ENCODE assay signal across 20 cellular contexts in the genomic region with DNA sequence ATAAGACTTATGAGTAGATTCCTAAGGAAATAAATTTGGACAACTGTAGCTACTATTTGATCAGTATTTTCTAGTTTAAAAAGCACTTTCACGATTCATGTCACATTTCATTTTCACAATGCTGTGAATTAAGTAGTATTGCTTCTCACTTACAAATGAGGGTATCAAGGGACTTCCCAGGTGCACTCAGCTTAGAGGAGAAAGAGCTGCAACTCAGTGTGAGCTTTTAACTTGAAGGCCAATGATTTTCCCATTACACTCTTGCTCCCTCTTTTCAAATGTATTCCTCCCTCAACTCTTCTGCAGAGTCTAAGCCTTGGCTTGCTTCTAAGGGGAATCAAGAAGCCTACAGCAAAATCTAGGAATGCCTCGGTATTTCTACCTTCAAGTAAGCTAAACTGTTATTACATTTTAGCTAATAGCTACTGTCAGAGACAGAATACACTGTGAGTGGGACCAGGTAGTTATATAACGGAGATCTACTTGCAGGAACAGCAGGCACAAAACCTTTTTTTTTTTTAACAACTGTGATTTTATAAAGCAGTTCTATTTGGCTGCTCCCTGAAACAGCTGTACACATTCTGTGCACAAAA.
DNase-seq lines count a peak whose midpoint lies in the region; ATAC-seq, FAIRE-seq and TF ChIP-seq lines count a peak whose summit lies in the region.
"Had no signal": no experiment of that assay in that cellular context is flagged by ENCODE, and none has a peak within 500 bp of the region (broad histone marks: within the 10 kb centered on the region; RNA-seq: fewer than 3 reads in every experiment).

No MANE protein-coding gene starts in this region.

- peaks cover 0 to 7% (median 0%) of the 10 kb centered on the region in 11 experiments; a peak in 1 of 22 replicates for H4K20me1 ChIP-seq in BLaER1 treated with 17β-estradiol and CSF1 and Interleukin-3, amounts not matched to agents 10 nM and 100 nM
- no peaks in the 10 kb centered on the region for H4K20me1 ChIP-seq in GM23338 (replicated peaks; ENCODE audit: insufficient read depth)

- peak overlapping the region in 7 of 11 experiments; percentile 15 to 67 (median 46); a peak in 9 of 22 replicates for H3K9ac ChIP-seq in BLaER1 treated with 17β-estradiol and CSF1 and Interleukin-3, amounts not matched to agents 10 nM and 100 nM

- peak; percentile 69 for FAIRE-seq in GM18507 (lab: Jason Lieb, UNC)
- FAIRE-seq: keratinocyte had no signal

- TF ChIP-seq CTCF in GM23338 (conservative IDR thresholded peaks at IDR 0.05; ENCODE audit: low read depth in 2 of 2) (no peak), WTC11 (IDR thresholded peaks at IDR 0.05) (no peak), endothelial cell (IDR thresholded peaks at IDR 0.05; ENCODE audit: unreplicated experiment) (no peak), esophagus muscularis mucosa (IDR thresholded peaks at IDR 0.05) (no peak)

- H3K27ac Mint-ChIP-seq in GM23338 (no peak overlapping the region), WTC11 (peak overlapping the region; percentile 3; the same call in 1 of the 2 replicates), endothelial cell (ENCODE audit: unreplicated experiment) (no peak overlapping the region)
- H3K27ac Mint-ChIP-seq: type B pancreatic cell had no signal

- no peaks in the 10 kb centered on the region for H3F3A ChIP-seq in GM23338 (replicated peaks; ENCODE audit: low read depth)

- TF ChIP-seq POLR2A in esophagus muscularis mucosa (IDR thresholded peaks at IDR 0.05; ENCODE audit: low read depth), result no peak

- H3K4me2 ChIP-seq in BLaER1 treated with 17β-estradiol and CSF1 and Interleukin-3, amounts not matched to agents 10 nM and 100 nM, result peak overlapping the region; percentile 46 to 96 (median 78)
- H3K4me2 ChIP-seq in GM23338, result peak overlapping the region; percentile 30; the same call in 1 of the 2 replicates

- H3K36me3 ChIP-seq in BLaER1 treated with 17β-estradiol and CSF1 and Interleukin-3, amounts not matched to agents 10 nM and 100 nM, result peaks cover 9 to 18% (median 9%) of the 10 kb centered on the region in 11 experiments
- H3K36me3 ChIP-seq in GM23338 (ENCODE audit: insufficient read depth) (no peaks in the 10 kb centered on the region), esophagus muscularis mucosa (peaks cover 0 to 57% (median 16%) of the 10 kb centered on the region in 4 donors)
- H3K36me3 ChIP-seq: WERI-Rb-1 had no signal

- H3K36me3 Mint-ChIP-seq in GM23338 (ENCODE audit: low read depth), result no peaks in the 10 kb centered on the region
- H3K36me3 Mint-ChIP-seq in WTC11, result no peaks in the 10 kb centered on the region
- no peaks in the 10 kb centered on the region for H3K36me3 Mint-ChIP-seq in endothelial cell (ENCODE audit: low read depth, unreplicated experiment)
- H3K36me3 Mint-ChIP-seq: type B pancreatic cell had no signal

- no peaks in the 10 kb centered on the region for H3K9me3 ChIP-seq in BLaER1 treated with 17β-estradiol and CSF1 and Interleukin-3, amounts not matched to agents 10 nM and 100 nM (replicated peaks in 1 of 11)
- H3K9me3 ChIP-seq in esophagus muscularis mucosa, result no peaks in the 10 kb centered on the region
- H3K9me3 ChIP-seq: psoas muscle had no signal

- ATAC-seq in GM23338 (no peak), WTC11 (no peak)
- ATAC-seq: psoas muscle, SK-N-SH treated with all-trans-retinoic acid at 6 μM for 48 hours had no signal

- peaks cover 41% of the 10 kb centered on the region for H3K4me1 Mint-ChIP-seq in GM23338
- H3K4me1 Mint-ChIP-seq in WTC11, result peaks cover 47% of the 10 kb centered on the region
- peaks cover 12% of the 10 kb centered on the region for H3K4me1 Mint-ChIP-seq in endothelial cell (ENCODE audit: unreplicated experiment)

- peak overlapping the region in 6 of 11 experiments; percentile 13 to 78 (median 40); a peak in 6 of 22 replicates for H3K27ac ChIP-seq in BLaER1 treated with 17β-estradiol and CSF1 and Interleukin-3, amounts not matched to agents 10 nM and 100 nM
- 0 out of 2 replicates have a peak overlapping the region, but pooled peaks have one; percentile 27 for H3K27ac ChIP-seq in GM23338 (ENCODE audit: low read depth)
- H3K27ac ChIP-seq in esophagus muscularis mucosa (replicated peaks in 1 of 4), result peak overlapping the region in 1 of 4 donors; percentile 26
- H3K27ac ChIP-seq: epithelial cell of prostate, HL-60, psoas muscle, WERI-Rb-1 had no signal

- no peak overlapping the region for H2AFZ ChIP-seq in GM23338

- H3K4me1 ChIP-seq in BLaER1 treated with 17β-estradiol and CSF1 and Interleukin-3, amounts not matched to agents 10 nM and 100 nM, result peaks cover 39 to 59% (median 49%) of the 10 kb centered on the region in 10 experiments
- H3K4me1 ChIP-seq in GM23338 (ENCODE audit: insufficient read depth) (peaks cover 29% of the 10 kb centered on the region), esophagus muscularis mucosa (peaks cover 8 to 52% (median 41%) of the 10 kb centered on the region in 4 donors)

- H3K9me3 Mint-ChIP-seq in GM23338 (no peaks in the 10 kb centered on the region; the same call in 2 of the 3 replicates), WTC11 (no peaks in the 10 kb centered on the region), endothelial cell (ENCODE audit: unreplicated experiment) (no peaks in the 10 kb centered on the region)
- H3K9me3 Mint-ChIP-seq: type B pancreatic cell had no signal

- H3K9me2 ChIP-seq in GM23338 (ENCODE audit: insufficient read depth), result no peaks in the 10 kb centered on the region

- DNase-seq in GM18507 (ENCODE audit: extremely low spot score, insufficient read length, low read depth) (no peak), GM23338 (ENCODE audit: low spot score) (no peak), WTC11 (ENCODE audit: low spot score) (no peak), endothelial cell (ENCODE audit: low spot score) (no peak), esophagus muscularis mucosa (ENCODE audit: extremely low spot score) (no peak), H4 (ENCODE audit: low spot score) (no peak)
- DNase-seq in stimulated activated naive CD4-positive, alpha-beta T cell treated with Interleukin-2 at 50 U/mL for 16 hours (lab: John Stamatoyannopoulos, UW), result no peak
- DNase-seq: activated CD8-positive, alpha-beta memory T cell treated with anti-CD3 and anti-CD28 coated beads, Interleukin-2, amount 50 U/mL, for 48 hours; cerebellar nuclear complex; DMS153; glutamatergic neuron; psoas muscle; WERI-Rb-1 had no signal

- TF ChIP-seq EP300 in esophagus muscularis mucosa (IDR thresholded peaks at IDR 0.05), result no peak

- H3K4me3 ChIP-seq in BLaER1 treated with 17β-estradiol and CSF1 and Interleukin-3, amounts not matched to agents 10 nM and 100 nM, result peak overlapping the region in 1 of 10 experiments; percentile 23; a peak in 2 of 20 replicates
- H3K4me3 ChIP-seq in GM23338 (no peak overlapping the region), esophagus muscularis mucosa (no peak overlapping the region)
- H3K4me3 ChIP-seq: psoas muscle had no signal

- WGBS in esophagus muscularis mucosa, result 79% methylated on average over 3 of the region's 3 CpGs

- H3K27me3 Mint-ChIP-seq in GM23338 (ENCODE audit: insufficient read depth, low read depth, poor library complexity), result no peaks in the 10 kb centered on the region
- no peaks in the 10 kb centered on the region for H3K27me3 Mint-ChIP-seq in WTC11 (ENCODE audit: low read depth)
- H3K27me3 Mint-ChIP-seq in endothelial cell (ENCODE audit: unreplicated experiment), result peaks cover 5% of the 10 kb centered on the region
- H3K27me3 Mint-ChIP-seq: activated naive CD8-positive, alpha-beta T cell; type B pancreatic cell had no signal

- no peak overlapping the region for H3K4me3 Mint-ChIP-seq in GM23338
- no peak overlapping the region for H3K4me3 Mint-ChIP-seq in WTC11
- no peak overlapping the region for H3K4me3 Mint-ChIP-seq in endothelial cell (ENCODE audit: unreplicated experiment)
- H3K4me3 Mint-ChIP-seq: activated naive CD8-positive, alpha-beta T cell; type B pancreatic cell had no signal

- H3K27me3 ChIP-seq in BLaER1 treated with 17β-estradiol and CSF1 and Interleukin-3, amounts not matched to agents 10 nM and 100 nM, result no peaks in the 10 kb centered on the region
- no peaks in the 10 kb centered on the region for H3K27me3 ChIP-seq in GM23338 (ENCODE audit: insufficient read depth)
- H3K27me3 ChIP-seq in esophagus muscularis mucosa, result no peaks in the 10 kb centered on the region

- POLR2A ChIA-PET in WTC11 (lab: Charles Lee), result no interaction called here

- no peaks in the 10 kb centered on the region for H3K79me2 ChIP-seq in GM23338 (replicated peaks; ENCODE audit: insufficient read depth)

- CTCF ChIA-PET in WTC11 (lab: Charles Lee), result interaction anchor here (0.9 to 1.3 kb wide), 4 partner anchors 24 to 650 kb away, joined by 3 to 4 read pairs (median 4); no protein-coding TSS in a partner anchor

- intact Hi-C loops in esophagus muscularis mucosa (cut with DNase I), result no loop called here

TF ChIP-seq in GM23338, 12 proteins besides CTCF, POLR2A, EP300 and RAD21 (continues in another document):
- TF ChIP-seq EZH2 (IDR thresholded peaks at IDR 0.05; ENCODE audit: low read depth, unreplicated experiment) (no peak), STAT1 (IDR thresholded peaks at IDR 0.05; ENCODE audit: unreplicated experiment) (no peak), ZNF331 (CRISPR knock-in tag; IDR thresholded peaks at IDR 0.05; ENCODE audit: low read depth) (no peak), EZH2phosphoT487 (IDR thresholded peaks at IDR 0.05; ENCODE audit: unreplicated experiment) (no peak), ZNF114 (CRISPR knock-in tag; IDR thresholded peaks at IDR 0.05) (no peak)

TF ChIP-seq in WTC11, 78 proteins besides CTCF, POLR2A, EP300 and RAD21 (continues in another document):
- TF ChIP-seq, protein P1, sequence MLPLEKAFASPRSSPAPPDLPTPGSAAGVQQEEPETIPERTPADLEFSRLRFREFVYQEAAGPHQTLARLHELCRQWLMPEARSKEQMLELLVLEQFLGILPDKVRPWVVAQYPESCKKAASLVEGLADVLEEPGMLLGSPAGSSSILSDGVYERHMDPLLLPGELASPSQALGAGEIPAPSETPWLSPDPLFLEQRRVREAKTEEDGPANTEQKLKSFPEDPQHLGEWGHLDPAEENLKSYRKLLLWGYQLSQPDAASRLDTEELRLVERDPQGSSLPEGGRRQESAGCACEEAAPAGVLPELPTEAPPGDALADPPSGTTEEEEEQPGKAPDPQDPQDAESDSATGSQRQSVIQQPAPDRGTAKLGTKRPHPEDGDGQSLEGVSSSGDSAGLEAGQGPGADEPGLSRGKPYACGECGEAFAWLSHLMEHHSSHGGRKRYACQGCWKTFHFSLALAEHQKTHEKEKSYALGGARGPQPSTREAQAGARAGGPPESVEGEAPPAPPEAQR (CRISPR knock-in tag; IDR thresholded peaks at IDR 0.05), result no peak
- no peak for TF ChIP-seq ZNF317 (CRISPR knock-in tag; IDR thresholded peaks at IDR 0.05; ENCODE audit: borderline replicate concordance, low read depth)
- no peak for TF ChIP-seq IRF2 (CRISPR knock-in tag; IDR thresholded peaks at IDR 0.05; ENCODE audit: borderline replicate concordance, low read depth)
- no peak for TF ChIP-seq MXD4 (CRISPR knock-in tag; IDR thresholded peaks at IDR 0.05; ENCODE audit: borderline replicate concordance)
- TF ChIP-seq, protein P2, sequence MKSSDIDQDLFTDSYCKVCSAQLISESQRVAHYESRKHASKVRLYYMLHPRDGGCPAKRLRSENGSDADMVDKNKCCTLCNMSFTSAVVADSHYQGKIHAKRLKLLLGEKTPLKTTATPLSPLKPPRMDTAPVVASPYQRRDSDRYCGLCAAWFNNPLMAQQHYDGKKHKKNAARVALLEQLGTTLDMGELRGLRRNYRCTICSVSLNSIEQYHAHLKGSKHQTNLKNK (CRISPR knock-in tag; IDR thresholded peaks at IDR 0.05), result no peak
